8 cellular contexts compared by ENCODE assay signal in genomic region chr2:148876190-148876588, GRCh38. TPM values are rescaled to one million over a fixed set of nuclear protein-coding genes. Genes with fewer than 3 reads are reported as not detected.
DNase-seq lines count a peak whose midpoint lies in the region; ATAC-seq and TF ChIP-seq lines count a peak whose summit lies in the region.

No MANE protein-coding gene starts in this region.

- intact Hi-C loops in Panc1 (cut with micrococcal nuclease; ENCODE audit: unreplicated experiment), result no loop called here

- H3K4me1 Mint-ChIP-seq in endodermal cell, result peaks cover 5% of the 10 kb centered on the region

- H3K36me3 ChIP-seq in Panc1 (ENCODE audit: control insufficient read depth, insufficient read depth, low read length), result no peaks in the 10 kb centered on the region
- no peaks in the 10 kb centered on the region for H3K36me3 ChIP-seq in endodermal cell (ENCODE audit: control insufficient read depth, insufficient read depth, low read length)

- in situ Hi-C loops in GM13976 (cut with MboI; ENCODE audit: low sequenced_read_pairs, unreplicated experiment), result no loop called here
- in situ Hi-C loops in Panc1 (cut with HindIII; ENCODE audit: low pct_unique_long_range_greater_than_20kb, low sequenced_read_pairs), result no loop called here

- ATAC-seq in Panc1, result no peak
- no peak for ATAC-seq in HG03469 (IDR thresholded peaks at IDR 0.05; ENCODE audit: unreplicated experiment)
- no peak for ATAC-seq in GM18873 (IDR thresholded peaks at IDR 0.05; ENCODE audit: low FRiP score, unreplicated experiment)

- H3K36me3 Mint-ChIP-seq in endodermal cell (ENCODE audit: low read depth), result peaks cover 14% of the 10 kb centered on the region

- no peak overlapping the region for H3K27ac ChIP-seq in Panc1 (ENCODE audit: low read length)
- peak overlapping the region; percentile 81 for H3K27ac ChIP-seq in endodermal cell (ENCODE audit: low read depth, low read length)

- no TSS peak for BruUV-seq in Panc1 (replicated peaks; lab: Mats Ljungman, UMichigan)

- peak overlapping the region; percentile 47 for H3K9ac ChIP-seq in endodermal cell (ENCODE audit: extremely low read depth, low read length, poor library complexity, severe bottlenecking)

- peak overlapping the region; percentile 81 for H3K4me3 Mint-ChIP-seq in endodermal cell

- H3K4me1 ChIP-seq in Panc1 (ENCODE audit: control insufficient read depth, insufficient read depth, low read length) (peaks cover 5% of the 10 kb centered on the region; the same call in 1 of the 2 replicates), endodermal cell (ENCODE audit: control insufficient read depth, insufficient read depth, low read length) (no peaks in the 10 kb centered on the region)

- peaks cover 32% of the 10 kb centered on the region for H3K27me3 Mint-ChIP-seq in endodermal cell (ENCODE audit: insufficient read depth)

- POLR2A ChIA-PET in Panc1 (lab: Charles Lee), result no interaction called here

- H3K9me3 Mint-ChIP-seq in endodermal cell, result peaks cover 20% of the 10 kb centered on the region

- H3K4me3 ChIP-seq in Panc1 (ENCODE audit: low read depth in 2 of 2, low read length in 2 of 2), result peak overlapping the region; percentile 22 to 40; a peak in 3 of 4 replicates
- peak overlapping the region; percentile 85 for H3K4me3 ChIP-seq in endodermal cell (ENCODE audit: low read length)

- CTCF ChIA-PET in Panc1 (lab: Charles Lee), result no interaction called here

- peak; percentile 45 for DNase-seq in GM13976 (ENCODE audit: low spot score)
- DNase-seq in Panc1 (ENCODE audit: low read depth, low spot score), result no peak
- peak; percentile 90 for DNase-seq in endodermal cell
- peak; percentile 88 for DNase-seq in retina
- no peak for DNase-seq in NOMO-1 treated with dmso at 0.1 percent for 144 hours (lab: John Stamatoyannopoulos, UW; ENCODE audit: unreplicated experiment)
- no peak for DNase-seq in activated gamma-delta T cell (lab: John Stamatoyannopoulos, UW)

- H3K27ac Mint-ChIP-seq in endodermal cell, result peak overlapping the region; percentile 72

- H3K9me3 ChIP-seq in Panc1 (ENCODE audit: control insufficient read depth, insufficient read depth, low read depth, low read length), result no peaks in the 10 kb centered on the region
- H3K9me3 ChIP-seq in endodermal cell (ENCODE audit: control insufficient read depth, low read length), result peaks cover 21% of the 10 kb centered on the region

- 0% methylated on average over 21 of the region's 26 CpGs; no CpG with 5 or more reads in 1 of the 2 experiments for WGBS in endodermal cell (ENCODE audit: insufficient coverage in 1 of 2, insufficient read length in 1 of 2), 2 experiments

- H3K27me3 ChIP-seq in Panc1 (ENCODE audit: control insufficient read depth, insufficient read depth, low read length) (peaks cover 18% of the 10 kb centered on the region), endodermal cell (ENCODE audit: control insufficient read depth, insufficient read depth, low read length, poor library complexity, severe bottlenecking) (peaks cover 24% of the 10 kb centered on the region)

- no peak for TF ChIP-seq CTCF in GM13976 (IDR thresholded peaks at IDR 0.05; ENCODE audit: borderline replicate concordance, control extremely low read depth, extremely low read depth, insufficient read depth, missing control alignments)
- TF ChIP-seq CTCF in Panc1 (IDR thresholded peaks at IDR 0.05), result no peak
- TF ChIP-seq CTCF in endodermal cell (conservative IDR thresholded peaks at IDR 0.05), result no peak

RNA-seq across cellular contexts. Expression of gene KIF5C, which starts 1.2 kb away (rescaled TPM):
- total RNA-seq in Panc1 (2021; ENCODE audit: unreplicated experiment) (1.6 TPM), endodermal cell (10 to 100 TPM; 39.1 to 41.9 TPM)
- 0.86 TPM for polyA plus RNA-seq in Panc1 (2012; ENCODE audit: insufficient read length)
- polyA plus RNA-seq in endodermal cell (2013, experiment 1 of 2), result 47.2 TPM
- 46.5 TPM for polyA plus RNA-seq in endodermal cell (2013, experiment 2 of 2)

Comparison
In these comparisons a context has a peak if more than half of its experiments do, and no peak if none do; other contexts are left out.
1. DNase-seq: peak in GM13976 (single experiment), endodermal cell (single experiment) and retina (single experiment); none in Panc1 (single experiment), NOMO-1 treated with dmso at 0.1 percent for 144 hours (single experiment) and activated gamma-delta T cell (single experiment).
2. RNA of gene KIF5C, which starts 1.2 kb away (total RNA-seq): 39.1 to 41.9 TPM in endodermal cell; 1.6 TPM in Panc1 (single experiment); every median in the first group is over 10 times any median in the second.